22 cellular contexts compared by ENCODE assay signal in the genomic region with DNA sequence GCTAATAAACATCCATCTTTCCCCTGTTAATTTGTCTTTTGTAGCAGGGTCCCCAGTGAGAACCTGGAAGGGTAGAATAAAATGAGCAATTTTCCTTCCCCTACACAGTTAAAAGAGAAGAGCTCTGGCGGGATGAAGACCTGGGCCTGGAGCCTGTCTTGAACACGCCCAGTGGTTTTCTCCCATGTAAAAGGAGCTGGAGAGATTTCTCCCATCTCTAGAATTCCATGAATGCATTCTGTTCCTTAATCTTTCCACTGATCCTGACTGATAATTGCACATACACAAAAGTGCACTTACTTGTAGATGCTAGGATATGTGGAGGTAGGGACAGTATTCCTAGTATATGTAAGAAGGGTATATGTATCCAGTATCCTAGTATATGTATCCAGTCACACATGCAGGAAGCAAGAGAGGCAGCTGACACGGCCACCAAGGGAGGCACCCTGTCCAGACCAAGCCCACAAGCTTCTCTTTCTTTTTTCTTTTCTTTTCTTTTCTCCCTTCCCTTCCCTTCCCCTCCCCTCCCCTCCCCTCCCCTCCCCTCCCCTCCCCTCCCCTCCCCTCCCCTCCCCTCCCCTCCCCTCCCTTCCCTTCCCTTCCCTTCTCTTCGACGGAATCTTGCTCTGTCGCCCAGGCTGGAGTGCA. TPM values are rescaled to one million over a fixed set of nuclear protein-coding genes. Genes with fewer than 3 reads are reported as not detected.
DNase-seq lines count a peak whose midpoint lies in the region; TF ChIP-seq lines count a peak whose summit lies in the region.
"Had no signal": no experiment of that assay in that cellular context is flagged by ENCODE, and none has a peak within 500 bp of the region (broad histone marks: within the 10 kb centered on the region; RNA-seq: fewer than 3 reads in every experiment).

No MANE protein-coding gene starts in this region.

- H3K27me3 ChIP-seq in HUES64 (ENCODE audit: insufficient read depth, low read length): no peaks in the 10 kb centered on the region
- H3K27me3 ChIP-seq in iPS-18a (ENCODE audit: control insufficient read depth, insufficient read depth, low read length): no peaks in the 10 kb centered on the region
- H3K27me3 ChIP-seq in sigmoid colon: no peaks in the 10 kb centered on the region
- H3K27me3 ChIP-seq: MG63 had no signal

- WGBS in HUES64: 79% methylated on average over 4 of the region's 6 CpGs
- WGBS in sigmoid colon, 2 donors: 78 to 79% methylated on average over 4 to 6 of the region's 6 CpGs

- no peaks in the 10 kb centered on the region for H3K36me3 Mint-ChIP-seq in activated naive CD4-positive, alpha-beta T cell treated with anti-CD3 and anti-CD28 coated beads, Interleukin-2, amount 10 ng/mL, durations not matched to agents 7 days and 5 days
- H3K36me3 Mint-ChIP-seq: CD8-positive, alpha-beta memory T cell; IgD-negative memory B cell had no signal

- H3K36me3 ChIP-seq in HUES64 (ENCODE audit: insufficient read depth, low read length): no peaks in the 10 kb centered on the region
- no peaks in the 10 kb centered on the region for H3K36me3 ChIP-seq in iPS-18a (ENCODE audit: control insufficient read depth, low read depth, low read length)
- H3K36me3 ChIP-seq in sigmoid colon: no peaks in the 10 kb centered on the region
- H3K36me3 ChIP-seq: HAP-1, MG63 had no signal

- intact Hi-C loops in sigmoid colon (cut with DNase I): loop anchor here (10.0 kb wide), 1 partner anchor 48 kb away; no protein-coding TSS in a partner anchor

- H3K9me3 ChIP-seq in HUES64 (ENCODE audit: insufficient read depth, low read depth, low read length): no peaks in the 10 kb centered on the region
- H3K9me3 ChIP-seq in iPS-18a (ENCODE audit: control insufficient read depth, low read depth, low read length): no peaks in the 10 kb centered on the region
- H3K9me3 ChIP-seq in sigmoid colon: no peaks in the 10 kb centered on the region
- H3K9me3 ChIP-seq: HAP-1, MG63 had no signal

- H3K9me3 Mint-ChIP-seq in activated naive CD4-positive, alpha-beta T cell treated with anti-CD3 and anti-CD28 coated beads, Interleukin-2, amount 10 ng/mL, durations not matched to agents 7 days and 5 days: no peaks in the 10 kb centered on the region
- H3K9me3 Mint-ChIP-seq: CD8-positive, alpha-beta memory T cell had no signal

- H3K27me3 Mint-ChIP-seq in activated naive CD4-positive, alpha-beta T cell treated with anti-CD3 and anti-CD28 coated beads, Interleukin-2, amount 10 ng/mL, durations not matched to agents 7 days and 5 days: peaks cover 7% of the 10 kb centered on the region
- H3K27me3 Mint-ChIP-seq: IgD-negative memory B cell had no signal

- H3K4me1 Mint-ChIP-seq in activated naive CD4-positive, alpha-beta T cell treated with anti-CD3 and anti-CD28 coated beads, Interleukin-2, amount 10 ng/mL, durations not matched to agents 7 days and 5 days: no peaks in the 10 kb centered on the region
- H3K4me1 Mint-ChIP-seq: IgD-negative memory B cell had no signal

- H3K4me3 Mint-ChIP-seq in activated naive CD4-positive, alpha-beta T cell treated with anti-CD3 and anti-CD28 coated beads, Interleukin-2, amount 10 ng/mL, durations not matched to agents 7 days and 5 days: no peak overlapping the region
- H3K4me3 Mint-ChIP-seq: IgD-negative memory B cell had no signal

- TF ChIP-seq POLR2A in sigmoid colon (IDR thresholded peaks at IDR 0.05): no peak

- DNase-seq in ELF-1 (ENCODE audit: low read depth, low spot score) (peak; percentile 13), sigmoid colon (peak; percentile 5), NCI-H510A (lab: John Stamatoyannopoulos, UW) (no peak), NCI-H524 (lab: John Stamatoyannopoulos, UW) (no peak)
- no peak for DNase-seq in activated naive CD4-positive, alpha-beta T cell treated with anti-CD3 and anti-CD28 coated beads, Interleukin-2, amount 10 ng/mL, durations not matched to agents 7 days and 5 days
- DNase-seq: CD8-positive, alpha-beta memory T cell; GF-D8; MG63; NCI-H1417; NCI-H187; NCI-H446 treated with DMSO at 0.1 percent for 48 hours; SHP77 treated with DMSO at 0.1 percent for 48 hours; SW 1271 had no signal

- H3K27ac ChIP-seq in HUES64 (ENCODE audit: low read depth, low read length): 0 out of 2 replicates have a peak overlapping the region, but pooled peaks have one; percentile 25
- peak overlapping the region; percentile 57 for H3K27ac ChIP-seq in iPS-18a (ENCODE audit: low read length)
- H3K27ac ChIP-seq in sigmoid colon: no peak overlapping the region
- H3K27ac ChIP-seq: C4-2B, RWPE1, SK-N-MC had no signal

- H3K9ac ChIP-seq in HUES64 (ENCODE audit: low read depth, low read length) (no peak overlapping the region), iPS-18a (ENCODE audit: low read length) (no peak overlapping the region)

- H3K4me3 ChIP-seq in HUES64 (ENCODE audit: low read length): no peak overlapping the region
- no peak overlapping the region for H3K4me3 ChIP-seq in iPS-18a (ENCODE audit: low read length)
- H3K4me3 ChIP-seq in sigmoid colon: no peak overlapping the region
- H3K4me3 ChIP-seq: HAP-1, MG63, SK-N-MC had no signal

- H3K27ac Mint-ChIP-seq in activated naive CD4-positive, alpha-beta T cell treated with anti-CD3 and anti-CD28 coated beads, Interleukin-2, amount 10 ng/mL, durations not matched to agents 7 days and 5 days: no peak overlapping the region
- H3K27ac Mint-ChIP-seq: CD8-positive, alpha-beta memory T cell had no signal

- TF ChIP-seq CTCF in sigmoid colon (IDR thresholded peaks at IDR 0.05): no peak

- no peak for TF ChIP-seq EP300 in sigmoid colon (IDR thresholded peaks at IDR 0.05)

- peaks cover 6% of the 10 kb centered on the region; the same call in 1 of the 2 replicates for H3K4me1 ChIP-seq in HUES64 (ENCODE audit: insufficient read depth, low read length)
- H3K4me1 ChIP-seq in iPS-18a (ENCODE audit: control insufficient read depth, low read depth, low read length): peaks cover 3% of the 10 kb centered on the region
- H3K4me1 ChIP-seq in sigmoid colon: no peaks in the 10 kb centered on the region

- CTCF ChIA-PET in activated naive CD4-positive, alpha-beta T cell treated with anti-CD3 and anti-CD28 coated beads, Interleukin-2, amount 10 ng/mL, durations not matched to agents 7 days and 5 days (lab: Charles Lee): no interaction called here

RNA-seq across cellular contexts. Expression of a gene that starts 11.9 kb away (rescaled TPM):
- 18.7 TPM for polyA plus RNA-seq in HUES64 (2013, experiment 1 of 2)
- 12.8 TPM for polyA plus RNA-seq in HUES64 (2013, experiment 2 of 2)
- total RNA-seq in sigmoid colon: 10 to 100 TPM in 3 of 4 donors, 1 to 10 TPM in 1; 9.6 to 19.4 (median 14.0) TPM
- 1 to 10 TPM; 3.6 to 8.5 (median 8.1) TPM for polyA plus RNA-seq in sigmoid colon

RNA-seq across cellular contexts. Expression of a gene that starts 37.1 kb away (rescaled TPM):
- polyA plus RNA-seq in HUES64 (2013, experiment 1 of 2): 6.1 TPM
- 11.4 TPM for polyA plus RNA-seq in HUES64 (2013, experiment 2 of 2)
- not detected for total RNA-seq in sigmoid colon
- polyA plus RNA-seq in sigmoid colon: under 1 TPM in 1 of 3 donors, not detected in 2; 0.07 TPM
- total RNA-seq: CD8-positive, alpha-beta memory T cell; HT1080; LHCN-M2 had no signal
- polyA plus RNA-seq: CD8-positive, alpha-beta memory T cell; IgD-negative memory B cell had no signal

Comparison
In these comparisons a context has a peak if more than half of its experiments do, and no peak if none do; other contexts are left out.
1. DNase-seq: peak in ELF-1 (single experiment) and sigmoid colon (single experiment); none in activated naive CD4-positive, alpha-beta T cell treated with anti-CD3 and anti-CD28 coated beads, Interleukin-2, amount 10 ng/mL, durations not matched to agents 7 days and 5 days (single experiment), NCI-H510A (single experiment) and NCI-H524 (0 of 2).
2. H3K27ac ChIP-seq: peak in HUES64 (single experiment) and iPS-18a (single experiment); none in sigmoid colon (0 of 4).